19 cellular contexts compared by ENCODE assay signal in genomic region chr3:58898513-58898912, GRCh38.
"Had no signal": no experiment of that assay in that cellular context is flagged by ENCODE, and none has a peak within 500 bp of the region (broad histone marks: within the 10 kb centered on the region; RNA-seq: fewer than 3 reads in every experiment).

No MANE protein-coding gene starts in this region.

- H3K27ac Mint-ChIP-seq: activated naive CD8-positive, alpha-beta T cell; activated T-helper 1 cell treated with anti-CD3 and anti-CD28 coated beads, Interleukin-12 subunit alpha, Interleukin-12 subunit beta, Interleukin-2, Interleukin-4 antibody, amounts not matched to agents 30 ng/mL and 10 ng/mL and 1 ng/mL, durations not matched to agents 14 hours and 24 hours and 36 hours; neural progenitor cell; WTC11 had no signal

- FAIRE-seq: keratinocyte, small intestine had no signal

- H3K9ac ChIP-seq: neural progenitor cell had no signal

- H3K4me2 ChIP-seq: neural progenitor cell had no signal

- DNase-seq: activated CD4-positive, alpha-beta T cell treated with anti-CD3 and anti-CD28 coated beads for 4 hours; amygdala; foreskin melanocyte; hypothalamus; mammary epithelial cell; midbrain; right lobe of liver; small intestine; stimulated activated CD4-positive, alpha-beta T cell treated with anti-CD3 and anti-CD28 coated beads, Interleukin-4, amount 100 ng/mL, for 24 hours; stimulated activated naive CD4-positive, alpha-beta T cell; substantia nigra; SW 1271; tibial artery; uterus had no signal

- H3K27ac ChIP-seq: neural progenitor cell, right lobe of liver, tibial artery, uterus had no signal

- H3K36me3 Mint-ChIP-seq: neural progenitor cell had no signal

- H3K9me3 ChIP-seq: right lobe of liver, uterus had no signal

- H3K4me3 Mint-ChIP-seq: activated naive CD8-positive, alpha-beta T cell; activated T-helper 1 cell treated with anti-CD3 and anti-CD28 coated beads, Interleukin-12 subunit alpha, Interleukin-12 subunit beta, Interleukin-2, Interleukin-4 antibody, amounts not matched to agents 30 ng/mL and 10 ng/mL and 1 ng/mL, durations not matched to agents 14 hours and 24 hours and 36 hours; neural progenitor cell; WTC11 had no signal

- H3K27me3 Mint-ChIP-seq: activated naive CD8-positive, alpha-beta T cell had no signal

- H3K4me1 Mint-ChIP-seq: neural progenitor cell had no signal

- H3K36me3 ChIP-seq: neural progenitor cell, right lobe of liver, tibial artery, uterus had no signal

- H3K27me3 ChIP-seq: neural progenitor cell, right lobe of liver, tibial artery, uterus had no signal

- H3K4me1 ChIP-seq: right lobe of liver, tibial artery, uterus had no signal

- H2AFZ ChIP-seq: neural progenitor cell had no signal

- H3K4me3 ChIP-seq: neural progenitor cell, right lobe of liver, tibial artery, uterus had no signal
